In genomic region chr16:88045820-88046303, GRCh38 we compare ENCODE assay signal across 10 cellular contexts.
A peak's percentile ranks its signal among the peaks of the same experiment; 100 is the strongest.
DNase-seq lines count a peak whose midpoint lies in the region; ATAC-seq, FAIRE-seq and TF ChIP-seq lines count a peak whose summit lies in the region.
"Had no signal": no experiment of that assay in that cellular context is flagged by ENCODE, and none has a peak within 500 bp of the region (broad histone marks: within the 10 kb centered on the region; RNA-seq: fewer than 3 reads in every experiment).

No MANE protein-coding gene starts in this region.

- ATAC-seq in HG02938 (IDR thresholded peaks at IDR 0.05; ENCODE audit: unreplicated experiment), result peak; percentile 78

- no peaks in the 10 kb centered on the region for H3K9me3 ChIP-seq in BLaER1 treated with 17β-estradiol and CSF1 and Interleukin-3, amounts not matched to agents 10 nM and 100 nM (replicated peaks in 1 of 11)
- H3K9me3 ChIP-seq in OCI-LY7 (ENCODE audit: low read length) (no peaks in the 10 kb centered on the region), tibial artery (no peaks in the 10 kb centered on the region)

- H4K20me1 ChIP-seq in BLaER1 treated with 17β-estradiol and CSF1 and Interleukin-3, amounts not matched to agents 10 nM and 100 nM, result no peaks in the 10 kb centered on the region; a peak in 2 of 22 replicates
- no peaks in the 10 kb centered on the region for H4K20me1 ChIP-seq in OCI-LY7 (ENCODE audit: insufficient read depth, low read length)

- H3K9ac ChIP-seq in BLaER1 treated with 17β-estradiol and CSF1 and Interleukin-3, amounts not matched to agents 10 nM and 100 nM, result peak overlapping the region in 10 of 11 experiments; percentile 20 to 69 (median 48); a peak in 17 of 22 replicates

- TF ChIP-seq CTCF in OCI-LY7 (conservative IDR thresholded peaks at IDR 0.05; ENCODE audit: low read length) (no peak), tibial artery (IDR thresholded peaks at IDR 0.05) (no peak), D721Med (IDR thresholded peaks at IDR 0.05; ENCODE audit: insufficient read depth, missing control alignments) (no peak)

- no peaks in the 10 kb centered on the region for H3K9me2 ChIP-seq in OCI-LY7 (ENCODE audit: insufficient read depth, low read length)

- CTCF ChIA-PET in OCI-LY7 (lab: Charles Lee; ENCODE audit: unreplicated experiment), result no interaction called here

- intact Hi-C loops in OCI-LY7 (cut with micrococcal nuclease; ENCODE audit: unreplicated experiment) (loop anchor here (1.0 to 10.0 kb wide), 4 partner anchors 23 to 344 kb away; partner anchors contain the start of gene BANP), tibial artery (cut with DNase I; ENCODE audit: low total_unique reads) (no loop called here)

- H2AFZ ChIP-seq in OCI-LY7 (ENCODE audit: low read length), result peak overlapping the region; percentile 4; the same call in 1 of the 2 replicates

- POLR2A ChIA-PET in OCI-LY7 (lab: Charles Lee), result no interaction called here

- peaks cover 22 to 36% (median 32%) of the 10 kb centered on the region in 11 experiments for H3K36me3 ChIP-seq in BLaER1 treated with 17β-estradiol and CSF1 and Interleukin-3, amounts not matched to agents 10 nM and 100 nM
- H3K36me3 ChIP-seq in OCI-LY7 (ENCODE audit: insufficient read depth, low read length) (peaks cover 31% of the 10 kb centered on the region), tibial artery (peaks cover 4 to 63% (median 42%) of the 10 kb centered on the region in 3 donors)

- in situ Hi-C loops in G401 (cut with HindIII; ENCODE audit: low sequenced_read_pairs), result no loop called here

- no peak overlapping the region for H3K4me3 ChIP-seq in BLaER1 treated with 17β-estradiol and CSF1 and Interleukin-3, amounts not matched to agents 10 nM and 100 nM
- H3K4me3 ChIP-seq in OCI-LY7 (ENCODE audit: low read depth, low read length, poor library complexity, severe bottlenecking) (peak overlapping the region; percentile 28), tibial artery (no peak overlapping the region)

- DNase-seq in GM19238 (ENCODE audit: insufficient read length, low spot score) (peak; percentile 72), OCI-LY7 (ENCODE audit: low spot score) (peak; percentile 92), tibial artery (no peak), D721Med (ENCODE audit: insufficient read length, low spot score) (no peak), DMS 273 treated with DMSO at 0.1 percent for 48 hours (lab: John Stamatoyannopoulos, UW) (no peak), G401 (ENCODE audit: low spot score) (no peak)
- DNase-seq: HFFc6, NCI-H446 treated with DMSO at 0.1 percent for 48 hours had no signal

- no peaks in the 10 kb centered on the region for H3K79me2 ChIP-seq in OCI-LY7 (ENCODE audit: insufficient read depth, low read depth, low read length)

- peaks cover 53 to 76% (median 64%) of the 10 kb centered on the region in 10 experiments for H3K4me1 ChIP-seq in BLaER1 treated with 17β-estradiol and CSF1 and Interleukin-3, amounts not matched to agents 10 nM and 100 nM
- peaks cover 38% of the 10 kb centered on the region for H3K4me1 ChIP-seq in OCI-LY7 (ENCODE audit: insufficient read depth, low read length, poor library complexity, severe bottlenecking)
- no peaks in the 10 kb centered on the region for H3K4me1 ChIP-seq in tibial artery

- no peaks in the 10 kb centered on the region for H3K27me3 ChIP-seq in BLaER1 treated with 17β-estradiol and CSF1 and Interleukin-3, amounts not matched to agents 10 nM and 100 nM
- H3K27me3 ChIP-seq in tibial artery, result no peaks in the 10 kb centered on the region

- peak overlapping the region; percentile 69 to 93 (median 83) for H3K4me2 ChIP-seq in BLaER1 treated with 17β-estradiol and CSF1 and Interleukin-3, amounts not matched to agents 10 nM and 100 nM
- peak overlapping the region; percentile 55 for H3K4me2 ChIP-seq in OCI-LY7 (ENCODE audit: low read length)

- no TSS peak for BruUV-seq in OCI-LY7 (replicated peaks; lab: Mats Ljungman, UMichigan)

- peak overlapping the region in 10 of 11 experiments; percentile 71 to 83 (median 78); a peak in 20 of 22 replicates for H3K27ac ChIP-seq in BLaER1 treated with 17β-estradiol and CSF1 and Interleukin-3, amounts not matched to agents 10 nM and 100 nM
- H3K27ac ChIP-seq in OCI-LY7 (ENCODE audit: low read depth, low read length, poor library complexity, severe bottlenecking) (peak overlapping the region; percentile 69), tibial artery (no peak overlapping the region)

- no peak for FAIRE-seq in D721Med (lab: Jason Lieb, UNC)

Comparison
In these comparisons a context has a peak if more than half of its experiments do, and no peak if none do; other contexts are left out.
1. H3K27ac ChIP-seq: peak in BLaER1 treated with 17β-estradiol and CSF1 and Interleukin-3, amounts not matched to agents 10 nM and 100 nM (10 of 11) and OCI-LY7 (single experiment); none in tibial artery (0 of 2).
2. DNase-seq: peak in GM19238 (single experiment) and OCI-LY7 (single experiment); none in tibial artery (0 of 2), D721Med (single experiment), DMS 273 treated with DMSO at 0.1 percent for 48 hours (single experiment) and G401 (single experiment).